Comparison of ENCODE assay signal across 1 cellular context in genomic region chr6:44663860-44664584, GRCh38.
TF ChIP-seq lines count a peak whose summit lies in the region.

No MANE protein-coding gene starts in this region.

TF ChIP-seq in IMR-90, 13 proteins besides CTCF, POLR2A, EP300 and RAD21:
- TF ChIP-seq SMC3 (IDR thresholded peaks at IDR 0.05; ENCODE audit: low read depth, low read length) = no peak
- TF ChIP-seq MAFK (IDR thresholded peaks at IDR 0.05; ENCODE audit: low read depth, low read length) = no peak
- TF ChIP-seq RFX5 (IDR thresholded peaks at IDR 0.05; ENCODE audit: low read depth, low read length) = no peak
- no peak for TF ChIP-seq USF2 (IDR thresholded peaks at IDR 0.05; ENCODE audit: low read depth, low read length)
- no peak for TF ChIP-seq MXI1 (IDR thresholded peaks at IDR 0.05; ENCODE audit: borderline replicate concordance, low read depth, low read length)
